ENCODE assay signal across 8 cellular contexts in genomic region chr10:63630928-63631685, GRCh38.
DNase-seq lines count a peak whose midpoint lies in the region; ATAC-seq lines count a peak whose summit lies in the region.

No MANE protein-coding gene starts in this region.

- H3K9me3 Mint-ChIP-seq in T-helper 1 cell treated with Interleukin-12 subunit alpha and Interleukin-12 subunit beta and Interleukin-4 antibody, amounts not matched to agents 30 μg/mL and 1 μg/mL, for 36 hours: no peaks in the 10 kb centered on the region
- H3K9me3 Mint-ChIP-seq in activated naive CD8-positive, alpha-beta T cell treated with anti-CD3 and anti-CD28 coated beads for 36 hours: no peaks in the 10 kb centered on the region
- H3K9me3 Mint-ChIP-seq in immature natural killer cell: no peaks in the 10 kb centered on the region

- H3K36me3 Mint-ChIP-seq in T-helper 1 cell treated with Interleukin-12 subunit alpha and Interleukin-12 subunit beta and Interleukin-4 antibody, amounts not matched to agents 30 μg/mL and 1 μg/mL, for 36 hours (ENCODE audit: low read depth): no peaks in the 10 kb centered on the region
- no peaks in the 10 kb centered on the region for H3K36me3 Mint-ChIP-seq in activated naive CD8-positive, alpha-beta T cell treated with anti-CD3 and anti-CD28 coated beads for 36 hours
- no peaks in the 10 kb centered on the region for H3K36me3 Mint-ChIP-seq in immature natural killer cell

- ATAC-seq in HG02870 (IDR thresholded peaks at IDR 0.05; ENCODE audit: unreplicated experiment): no peak

- peaks cover 8% of the 10 kb centered on the region for H3K27me3 Mint-ChIP-seq in T-helper 1 cell treated with Interleukin-12 subunit alpha and Interleukin-12 subunit beta and Interleukin-4 antibody, amounts not matched to agents 30 μg/mL and 1 μg/mL, for 36 hours (ENCODE audit: low read depth)
- no peaks in the 10 kb centered on the region for H3K27me3 Mint-ChIP-seq in activated naive CD8-positive, alpha-beta T cell treated with anti-CD3 and anti-CD28 coated beads for 36 hours
- peaks cover 2 to 14% (median 5%) of the 10 kb centered on the region in 3 donors for H3K27me3 Mint-ChIP-seq in immature natural killer cell (ENCODE audit: low read depth in 3 of 3)

- H3K4me3 Mint-ChIP-seq in T-helper 1 cell treated with Interleukin-12 subunit alpha and Interleukin-12 subunit beta and Interleukin-4 antibody, amounts not matched to agents 30 μg/mL and 1 μg/mL, for 36 hours: peak overlapping the region; percentile 91
- peak overlapping the region; percentile 90 for H3K4me3 Mint-ChIP-seq in activated naive CD8-positive, alpha-beta T cell treated with anti-CD3 and anti-CD28 coated beads for 36 hours
- peak overlapping the region; percentile 81 to 87 (median 86) for H3K4me3 Mint-ChIP-seq in immature natural killer cell

- H3K27ac Mint-ChIP-seq in T-helper 1 cell treated with Interleukin-12 subunit alpha and Interleukin-12 subunit beta and Interleukin-4 antibody, amounts not matched to agents 30 μg/mL and 1 μg/mL, for 36 hours: peak overlapping the region; percentile 85
- peak overlapping the region; percentile 89 for H3K27ac Mint-ChIP-seq in activated naive CD8-positive, alpha-beta T cell treated with anti-CD3 and anti-CD28 coated beads for 36 hours
- H3K27ac Mint-ChIP-seq in immature natural killer cell: peak overlapping the region in 2 of 6 donors; percentile 16 to 67

- DNase-seq in T-helper 1 cell (no peak), immature natural killer cell (no peak), stromal cell of bone marrow (ENCODE audit: low read depth) (peak; percentile 84)
- DNase-seq in activated naive CD8-positive, alpha-beta T cell treated with anti-CD3 and anti-CD28 coated beads for 36 hours: no peak
- no peak for DNase-seq in stimulated activated CD4-positive, alpha-beta T cell treated with anti-CD3 and anti-CD28 coated beads, Interleukin-12 subunit alpha, Interleukin-12 subunit beta, amount 100 ng/mL, for 4 hours
- DNase-seq in activated CD4-positive, alpha-beta T cell treated with anti-CD3 and anti-CD28 coated beads for 4 hours: no peak

- H3K4me1 Mint-ChIP-seq in T-helper 1 cell treated with Interleukin-12 subunit alpha and Interleukin-12 subunit beta and Interleukin-4 antibody, amounts not matched to agents 30 μg/mL and 1 μg/mL, for 36 hours (ENCODE audit: low read depth): peaks cover 28% of the 10 kb centered on the region
- peaks cover 23% of the 10 kb centered on the region for H3K4me1 Mint-ChIP-seq in activated naive CD8-positive, alpha-beta T cell treated with anti-CD3 and anti-CD28 coated beads for 36 hours
- peaks cover 21 to 28% of the 10 kb centered on the region in 2 donors for H3K4me1 Mint-ChIP-seq in immature natural killer cell
